1 cellular context compared by ENCODE assay signal in genomic region chr3:122691195-122691594, GRCh38.
TF ChIP-seq lines count a peak whose summit lies in the region.

No MANE protein-coding gene starts in this region.

TF ChIP-seq in GM12878, 131 proteins besides CTCF, POLR2A, EP300 and RAD21 (continued from another document and continues in another):
- TF ChIP-seq ATF2 (IDR thresholded peaks at IDR 0.05; ENCODE audit: low read length) (no peak), ZZZ3 (IDR thresholded peaks at IDR 0.05; ENCODE audit: control insufficient read depth, insufficient read length, low read depth) (no peak), KLF5 (IDR thresholded peaks at IDR 0.05; ENCODE audit: partially characterized antibody) (no peak), PBX3 (IDR thresholded peaks at IDR 0.05; ENCODE audit: insufficient replicate concordance, low read depth, low read length) (peak; percentile 29), KAT2A (conservative IDR thresholded peaks at IDR 0.05; ENCODE audit: control insufficient read depth, low read depth, low read length) (no peak), POLR2AphosphoS5 (IDR thresholded peaks at IDR 0.05; ENCODE audit: low read length) (no peak), POLR2AphosphoS2 (IDR thresholded peaks at IDR 0.05; ENCODE audit: low read depth, low read length) (no peak), CBX3 (IDR thresholded peaks at IDR 0.05; ENCODE audit: borderline replicate concordance, low read depth) (no peak), SUPT20H (IDR thresholded peaks at IDR 0.05; ENCODE audit: borderline replicate concordance, control insufficient read depth, low read depth, low read length) (no peak), ZNF217 (IDR thresholded peaks at IDR 0.05) (no peak), SMAD1 (IDR thresholded peaks at IDR 0.05; ENCODE audit: low read depth, partially characterized antibody) (no peak), BCL11A (IDR thresholded peaks at IDR 0.05; ENCODE audit: low read depth, low read length) (0 out of 2 replicates have a peak, but pooled peaks have one; percentile 42), CHD4 (IDR thresholded peaks at IDR 0.05) (no peak), RB1 (IDR thresholded peaks at IDR 0.05; ENCODE audit: borderline replicate concordance) (no peak), CREM (IDR thresholded peaks at IDR 0.05; ENCODE audit: low read depth) (no peak), NR2F1 (conservative IDR thresholded peaks at IDR 0.05) (peak; percentile 57), SP1 (IDR thresholded peaks at IDR 0.05; ENCODE audit: low read depth, low read length) (no peak), CEBPZ (IDR thresholded peaks at IDR 0.05; ENCODE audit: low read depth, low read length) (no peak), PRDM15 (CRISPR knock-in tag; IDR thresholded peaks at IDR 0.05) (no peak), LARP7 (IDR thresholded peaks at IDR 0.05) (no peak), CREB1 (IDR thresholded peaks at IDR 0.05; ENCODE audit: low read depth) (no peak), MYB (IDR thresholded peaks at IDR 0.05; ENCODE audit: borderline replicate concordance, low read depth, low read length) (no peak), ELK1 (IDR thresholded peaks at IDR 0.05; ENCODE audit: low read depth, low read length) (no peak), SMC3 (IDR thresholded peaks at IDR 0.05; ENCODE audit: borderline replicate concordance, low read length) (no peak), FOXM1 (IDR thresholded peaks at IDR 0.05; ENCODE audit: low read depth, low read length) (no peak), ZNF24 (IDR thresholded peaks at IDR 0.05) (no peak), CHD2 (IDR thresholded peaks at IDR 0.05; ENCODE audit: borderline replicate concordance, low read depth, low read length) (no peak), NFYA (IDR thresholded peaks at IDR 0.05; ENCODE audit: borderline replicate concordance, low read depth, low read length) (no peak), CBX5 (IDR thresholded peaks at IDR 0.05; ENCODE audit: low read depth) (no peak), BCLAF1 (IDR thresholded peaks at IDR 0.05) (no peak), NR2C1 (IDR thresholded peaks at IDR 0.05) (no peak), BACH1 (IDR thresholded peaks at IDR 0.05; ENCODE audit: borderline replicate concordance) (0 out of 2 replicates have a peak, but pooled peaks have one; percentile 24), REST (IDR thresholded peaks at IDR 0.05; ENCODE audit: low read depth, low read length) (no peak), YY1 (IDR thresholded peaks at IDR 0.05; ENCODE audit: low read depth, low read length) (no peak), E2F8 (IDR thresholded peaks at IDR 0.05; ENCODE audit: low read depth, partially characterized antibody) (no peak), SREBF2 (IDR thresholded peaks at IDR 0.05; ENCODE audit: low read length) (no peak), ATF7 (IDR thresholded peaks at IDR 0.05; ENCODE audit: low read depth) (no peak), HDAC6 (IDR thresholded peaks at IDR 0.05; ENCODE audit: unreplicated experiment) (no peak), YBX1 (IDR thresholded peaks at IDR 0.05) (no peak), USF1 (IDR thresholded peaks at IDR 0.05; ENCODE audit: borderline replicate concordance, extremely low read length, insufficient read depth, low read depth, low read length) (no peak), CEBPB (IDR thresholded peaks at IDR 0.05; ENCODE audit: borderline replicate concordance in 1 of 2, low read depth in 2 of 2, low read length in 2 of 2) (no peak), BMI1 (IDR thresholded peaks at IDR 0.05; ENCODE audit: borderline replicate concordance) (no peak)
